Comparison of ENCODE assay signal across 12 cellular contexts in the genomic region with DNA sequence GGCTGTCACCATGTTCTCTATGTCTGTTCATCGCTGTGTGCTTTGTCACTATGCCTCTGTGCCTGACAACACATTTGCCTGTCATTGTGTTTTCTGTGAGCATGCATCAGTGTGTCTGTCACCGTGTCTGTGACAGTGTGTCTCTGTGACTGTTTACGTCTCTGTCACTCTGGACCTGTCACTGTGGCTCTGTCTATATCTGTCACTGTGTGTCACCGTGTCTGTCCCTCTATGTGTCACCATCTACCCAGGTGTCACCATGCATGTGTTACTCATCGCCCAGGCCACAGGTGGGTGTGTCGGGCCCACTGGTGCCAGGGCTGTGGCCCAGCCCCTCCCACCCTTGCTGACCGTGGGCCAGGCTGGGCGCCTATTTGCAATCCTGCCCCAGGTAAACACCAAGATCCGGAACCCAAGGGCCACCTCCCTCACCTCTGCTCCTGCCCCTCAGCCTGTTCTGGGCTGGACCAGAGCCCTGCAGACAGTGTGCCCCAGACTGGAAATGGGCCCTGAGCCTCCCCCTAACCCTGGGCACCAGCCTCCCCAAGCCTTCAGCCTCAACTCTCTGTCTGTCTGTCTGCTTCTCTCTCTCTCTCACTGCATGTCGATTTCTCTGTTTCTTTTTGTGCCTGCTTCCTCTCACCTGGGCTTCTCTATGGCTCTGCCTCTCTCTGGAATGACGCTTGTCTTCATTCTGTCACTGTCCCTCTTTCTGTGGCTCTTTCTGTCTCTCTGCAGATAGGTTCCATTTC. TPM values are rescaled to one million over a fixed set of nuclear protein-coding genes. Genes with fewer than 3 reads are reported as not detected.
DNase-seq lines count a peak whose midpoint lies in the region; ATAC-seq and TF ChIP-seq lines count a peak whose summit lies in the region.
"Had no signal": no experiment of that assay in that cellular context is flagged by ENCODE, and none has a peak within 500 bp of the region (broad histone marks: within the 10 kb centered on the region; RNA-seq: fewer than 3 reads in every experiment).

No MANE protein-coding gene starts in this region.

- peak overlapping the region; percentile 11 for H3K27ac Mint-ChIP-seq in WTC11

- no peaks in the 10 kb centered on the region for H3K9me3 ChIP-seq in mucosa of rectum (ENCODE audit: control insufficient read depth in 2 of 2, low read length in 2 of 2)
- H3K9me3 ChIP-seq: tibial artery had no signal

- ATAC-seq in WTC11, result no peak
- no peak for ATAC-seq in GM19351 (IDR thresholded peaks at IDR 0.05; ENCODE audit: unreplicated experiment)
- no peak for ATAC-seq in GM18867 (IDR thresholded peaks at IDR 0.05; ENCODE audit: unreplicated experiment)

- CTCF ChIA-PET in WTC11 (lab: Charles Lee), result interaction anchor here (0.6 to 8.5 kb wide), 2 partner anchors 13 kb away, joined by 3 to 212 read pairs; a partner anchor contains a TSS

- H3K4me1 ChIP-seq in mucosa of rectum (ENCODE audit: control insufficient read depth in 2 of 2, insufficient read depth in 2 of 2, low read length in 2 of 2), result peaks cover 41 to 61% of the 10 kb centered on the region in 2 donors

- peak overlapping the region; percentile 37 to 56 for H3K4me3 ChIP-seq in mucosa of rectum (ENCODE audit: low read length in 2 of 2)
- H3K4me3 ChIP-seq: tibial artery had no signal

- POLR2A ChIA-PET in WTC11 (lab: Charles Lee), result interaction anchor here (1.0 kb wide), 1 partner anchor 14 kb away, joined by 3 read pairs; no protein-coding TSS in a partner anchor

- TF ChIP-seq CTCF in WTC11 (IDR thresholded peaks at IDR 0.05), result no peak

- DNase-seq in COLO668 (lab: John Stamatoyannopoulos, UW; ENCODE audit: unreplicated experiment) (peak; percentile 57), WTC11 (ENCODE audit: low spot score) (no peak), hepatic stellate cell (ENCODE audit: low spot score) (no peak)
- DNase-seq: anterior cingulate cortex, COR-L47, GOT3, NCI-H1105 treated with DMSO at 0.1 percent for 48 hours, tibial artery had no signal

- no peaks in the 10 kb centered on the region for H3K27me3 ChIP-seq in mucosa of rectum (ENCODE audit: control insufficient read depth in 2 of 2, insufficient read depth in 2 of 2, low read length in 2 of 2)
- H3K27me3 ChIP-seq: tibial artery had no signal

- H3K36me3 Mint-ChIP-seq in WTC11, result peaks cover 1% of the 10 kb centered on the region

- peak overlapping the region; percentile 78 to 87 for H3K27ac ChIP-seq in mucosa of rectum (ENCODE audit: low read depth in 2 of 2, low read length in 2 of 2)
- H3K27ac ChIP-seq: tibial artery had no signal

- no peaks in the 10 kb centered on the region for H3K9me3 Mint-ChIP-seq in WTC11

- peaks cover 60% of the 10 kb centered on the region for H3K4me1 Mint-ChIP-seq in WTC11

- peak overlapping the region; percentile 36 for H3K4me3 Mint-ChIP-seq in WTC11

- H3K36me3 ChIP-seq in mucosa of rectum (ENCODE audit: control insufficient read depth in 2 of 2, insufficient read depth in 2 of 2, low read length in 2 of 2), result peaks cover 4 to 9% of the 10 kb centered on the region in 2 donors
- H3K36me3 ChIP-seq: tibial artery had no signal

- peak overlapping the region in 1 of 2 donors; percentile 62 for H3K9ac ChIP-seq in mucosa of rectum (ENCODE audit: low read depth in 1 of 2, low read length in 2 of 2)

- H3K27me3 Mint-ChIP-seq in WTC11 (ENCODE audit: low read depth), result no peaks in the 10 kb centered on the region

TF ChIP-seq in WTC11, 78 proteins besides CTCF, POLR2A, EP300 and RAD21:
- TF ChIP-seq, protein P1, sequence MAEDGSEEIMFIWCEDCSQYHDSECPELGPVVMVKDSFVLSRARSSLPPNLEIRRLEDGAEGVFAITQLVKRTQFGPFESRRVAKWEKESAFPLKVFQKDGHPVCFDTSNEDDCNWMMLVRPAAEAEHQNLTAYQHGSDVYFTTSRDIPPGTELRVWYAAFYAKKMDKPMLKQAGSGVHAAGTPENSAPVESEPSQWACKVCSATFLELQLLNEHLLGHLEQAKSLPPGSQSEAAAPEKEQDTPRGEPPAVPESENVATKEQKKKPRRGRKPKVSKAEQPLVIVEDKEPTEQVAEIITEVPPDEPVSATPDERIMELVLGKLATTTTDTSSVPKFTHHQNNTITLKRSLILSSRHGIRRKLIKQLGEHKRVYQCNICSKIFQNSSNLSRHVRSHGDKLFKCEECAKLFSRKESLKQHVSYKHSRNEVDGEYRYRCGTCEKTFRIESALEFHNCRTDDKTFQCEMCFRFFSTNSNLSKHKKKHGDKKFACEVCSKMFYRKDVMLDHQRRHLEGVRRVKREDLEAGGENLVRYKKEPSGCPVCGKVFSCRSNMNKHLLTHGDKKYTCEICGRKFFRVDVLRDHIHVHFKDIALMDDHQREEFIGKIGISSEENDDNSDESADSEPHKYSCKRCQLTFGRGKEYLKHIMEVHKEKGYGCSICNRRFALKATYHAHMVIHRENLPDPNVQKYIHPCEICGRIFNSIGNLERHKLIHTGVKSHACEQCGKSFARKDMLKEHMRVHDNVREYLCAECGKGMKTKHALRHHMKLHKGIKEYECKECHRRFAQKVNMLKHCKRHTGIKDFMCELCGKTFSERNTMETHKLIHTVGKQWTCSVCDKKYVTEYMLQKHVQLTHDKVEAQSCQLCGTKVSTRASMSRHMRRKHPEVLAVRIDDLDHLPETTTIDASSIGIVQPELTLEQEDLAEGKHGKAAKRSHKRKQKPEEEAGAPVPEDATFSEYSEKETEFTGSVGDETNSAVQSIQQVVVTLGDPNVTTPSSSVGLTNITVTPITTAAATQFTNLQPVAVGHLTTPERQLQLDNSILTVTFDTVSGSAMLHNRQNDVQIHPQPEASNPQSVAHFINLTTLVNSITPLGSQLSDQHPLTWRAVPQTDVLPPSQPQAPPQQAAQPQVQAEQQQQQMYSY (CRISPR knock-in tag; IDR thresholded peaks at IDR 0.05), result 0 out of 2 replicates have a peak, but pooled peaks have one; percentile 1
- TF ChIP-seq SP1 (CRISPR knock-in tag; conservative IDR thresholded peaks at IDR 0.05) (no peak), GABPB1 (CRISPR knock-in tag; IDR thresholded peaks at IDR 0.05) (0 out of 2 replicates have a peak, but pooled peaks have one; percentile 65)
- TF ChIP-seq, protein P2, sequence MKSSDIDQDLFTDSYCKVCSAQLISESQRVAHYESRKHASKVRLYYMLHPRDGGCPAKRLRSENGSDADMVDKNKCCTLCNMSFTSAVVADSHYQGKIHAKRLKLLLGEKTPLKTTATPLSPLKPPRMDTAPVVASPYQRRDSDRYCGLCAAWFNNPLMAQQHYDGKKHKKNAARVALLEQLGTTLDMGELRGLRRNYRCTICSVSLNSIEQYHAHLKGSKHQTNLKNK (CRISPR knock-in tag; IDR thresholded peaks at IDR 0.05), result no peak

RNA-seq across cellular contexts. Expression of a gene that starts 7.7 kb away (rescaled TPM):
- 29.8 to 32.3 TPM (median 30.3 TPM) in 3 replicates for total RNA-seq in WTC11 (2021)

RNA-seq across cellular contexts. Expression of a gene that starts 14.1 kb away (rescaled TPM):
- total RNA-seq in WTC11 (2021), result 20.7 to 24.6 TPM (median 24.2 TPM) in 3 replicates
- total RNA-seq: mesenteric fat pad had no signal

RNA-seq across cellular contexts. Expression of a gene that starts 15.3 kb away (rescaled TPM):
- total RNA-seq in WTC11 (2021), result 105 to 111 TPM (median 106 TPM) in 3 replicates

RNA-seq across cellular contexts. Expression of a gene that starts 24.2 kb away (rescaled TPM):
- total RNA-seq in WTC11 (2021), result 13.6 to 15.1 TPM (median 14.8 TPM) in 3 replicates

RNA-seq across cellular contexts. Expression of a gene that starts 36.4 kb away (rescaled TPM):
- 0.13 to 0.18 TPM in 2 of 3 replicates, not detected in the other for total RNA-seq in WTC11 (2021)
- total RNA-seq: mesenteric fat pad had no signal
